Comparison of ENCODE assay signal across 19 cellular contexts in the genomic region with DNA sequence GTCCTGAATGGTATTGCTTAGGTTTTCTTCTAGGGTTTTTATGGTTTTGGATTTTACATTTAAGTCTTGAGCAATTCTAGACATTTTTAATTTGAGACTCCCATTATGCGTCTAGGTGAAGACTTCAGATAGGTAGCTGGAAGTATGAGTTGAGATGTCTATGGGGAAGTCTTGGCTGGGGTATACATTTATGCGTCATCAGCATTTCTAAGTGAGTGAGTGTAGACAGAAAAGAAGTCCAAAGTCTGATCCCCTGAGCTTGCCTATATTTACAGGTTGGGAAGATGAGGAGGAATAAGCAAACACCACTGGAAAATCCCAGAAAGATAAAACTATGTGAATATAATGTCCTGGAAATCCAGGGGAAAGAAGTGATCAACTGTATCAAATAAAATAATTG.
A peak's percentile ranks its signal among the peaks of the same experiment; 100 is the strongest.
DNase-seq lines count a peak whose midpoint lies in the region; ATAC-seq, FAIRE-seq and TF ChIP-seq lines count a peak whose summit lies in the region.
"Had no signal": no experiment of that assay in that cellular context is flagged by ENCODE, and none has a peak within 500 bp of the region (broad histone marks: within the 10 kb centered on the region; RNA-seq: fewer than 3 reads in every experiment).

No MANE protein-coding gene starts in this region.

- no peaks in the 10 kb centered on the region for H3K79me2 ChIP-seq in HepG2 (ENCODE audit: insufficient read depth, low read length)
- no peaks in the 10 kb centered on the region for H3K79me2 ChIP-seq in K562 (ENCODE audit: control insufficient read depth, insufficient read depth, low read length)

- WGBS in HepG2 (ENCODE audit: low lambda C conversion rate), result 57% methylated on average over 2 of the region's 2 CpGs
- 55% methylated on average over 2 of the region's 2 CpGs for WGBS in right lobe of liver (ENCODE audit: insufficient coverage, low coverage, low lambda C conversion rate, missing lambda C conversion rate)
- WGBS in K562 (ENCODE audit: insufficient coverage, low coverage, missing lambda C conversion rate), result 0% methylated on average over 2 of the region's 2 CpGs

- TF ChIP-seq EP300 in HepG2 (IDR thresholded peaks at IDR 0.05; ENCODE audit: low read depth in 2 of 2, low read length in 2 of 2) (no peak), HepG2 (CRISPR knock-in tag; IDR thresholded peaks at IDR 0.05; ENCODE audit: borderline replicate concordance) (no peak), K562 (IDR thresholded peaks at IDR 0.05; ENCODE audit: low read length) (no peak)

- no peak for FAIRE-seq in HepG2 (lab: Jason Lieb, UNC)
- no peak for FAIRE-seq in K562 (lab: Jason Lieb, UNC)
- FAIRE-seq: D721Med had no signal

- in situ Hi-C loops in HepG2 (cut with HindIII; ENCODE audit: extremely low pct_ligation_motif_present, low pct_unique_long_range_greater_than_20kb), result no loop called here
- in situ Hi-C loops in K562 (cut with MboI), result no loop called here

- peaks cover 29% of the 10 kb centered on the region for H3K9me3 Mint-ChIP-seq in mesothelial cell of epicardium
- H3K9me3 Mint-ChIP-seq in type B pancreatic cell, result peaks cover 20% of the 10 kb centered on the region

- H3K4me3 ChIP-seq in HepG2 (replicated peaks in 1 of 3; ENCODE audit: insufficient read depth in 1 of 3, low read depth in 2 of 3, low read length in 3 of 3) (no peak overlapping the region), right lobe of liver (no peak overlapping the region), K562 (no peak overlapping the region)
- H3K4me3 ChIP-seq: BLaER1 treated with 17β-estradiol and CSF1 and Interleukin-3, amounts not matched to agents 10 nM and 100 nM; GM23248; HAP-1 had no signal

- no peak for DNase-seq in HepG2 (ENCODE audit: low spot score)
- no peak for DNase-seq in right lobe of liver
- DNase-seq in K562 (ENCODE audit: extremely low read depth in 1 of 4, low spot score in 3 of 4), result no peak
- DNase-seq in mesothelial cell of epicardium (ENCODE audit: low spot score in 2 of 2, unreplicated experiment in 2 of 2), result no peak
- no peak for DNase-seq in type B pancreatic cell (ENCODE audit: extremely low spot score, unreplicated experiment)
- no peak for DNase-seq in RWPE1 (ENCODE audit: low spot score)
- DNase-seq in NCI-H1048 (lab: John Stamatoyannopoulos, UW), result no peak
- DNase-seq: 8988T; CD8-positive, alpha-beta T cell; COR-L47; GDM1; GM23248; KG1 had no signal

- H4K20me1 ChIP-seq in HepG2 (ENCODE audit: insufficient read depth, low read length) (no peaks in the 10 kb centered on the region), K562 (replicated peaks; ENCODE audit: control insufficient read depth, insufficient read depth, low read length) (no peaks in the 10 kb centered on the region)
- H4K20me1 ChIP-seq: BLaER1 treated with 17β-estradiol and CSF1 and Interleukin-3, amounts not matched to agents 10 nM and 100 nM had no signal

- H3K4me2 ChIP-seq in HepG2 (ENCODE audit: low read depth, low read length), result no peak overlapping the region
- H3K4me2 ChIP-seq in K562 (ENCODE audit: insufficient read depth, low read length), result no peak overlapping the region
- H3K4me2 ChIP-seq: BLaER1 treated with 17β-estradiol and CSF1 and Interleukin-3, amounts not matched to agents 10 nM and 100 nM had no signal

- TF ChIP-seq RAD21 in HepG2 (CRISPR knock-in tag; IDR thresholded peaks at IDR 0.05), result no peak
- TF ChIP-seq RAD21 in K562 (CRISPR knock-in tag; conservative IDR thresholded peaks at IDR 0.05 in 1 of 2, IDR thresholded peaks at IDR 0.05 in 1 of 2), result no peak

- peak overlapping the region; percentile 87 for H3K27ac Mint-ChIP-seq in mesothelial cell of epicardium
- H3K27ac Mint-ChIP-seq in type B pancreatic cell, result peak overlapping the region; percentile 22
- H3K27ac Mint-ChIP-seq: B cell; CD8-positive, alpha-beta T cell; IgD-negative memory B cell had no signal

- peak overlapping the region; percentile 8 for H3K4me3 Mint-ChIP-seq in mesothelial cell of epicardium
- H3K4me3 Mint-ChIP-seq in type B pancreatic cell, result peak overlapping the region; percentile 20
- H3K4me3 Mint-ChIP-seq: B cell; CD8-positive, alpha-beta T cell; IgD-negative memory B cell had no signal

- H2AFZ ChIP-seq in HepG2 (ENCODE audit: low read length), result no peak overlapping the region
- H2AFZ ChIP-seq in K562 (ENCODE audit: low read depth, low read length), result no peak overlapping the region

- CTCF ChIA-PET in HepG2 (lab: Yijun Ruan, JAX; ENCODE audit: low intra/inter-chr PET ratio, low total read pairs) (no interaction called here), K562 (lab: Yijun Ruan, JAX; ENCODE audit: low intra/inter-chr PET ratio) (no interaction called here), RWPE1 (lab: Yijun Ruan, JAX) (no interaction called here)

- H3K27ac ChIP-seq in HepG2 (ENCODE audit: extremely low read length, insufficient read depth, low read length) (no peak overlapping the region), right lobe of liver (no peak overlapping the region), K562 (ENCODE audit: extremely low read depth, low read depth, low read length) (no peak overlapping the region), RWPE1 (no peak overlapping the region)
- H3K27ac ChIP-seq: BLaER1 treated with 17β-estradiol and CSF1 and Interleukin-3, amounts not matched to agents 10 nM and 100 nM; GM23248 had no signal

- ATAC-seq in HepG2 (no peak), right lobe of liver (no peak), K562 (no peak), GM19467 (IDR thresholded peaks at IDR 0.05; ENCODE audit: unreplicated experiment) (no peak)
- ATAC-seq: CD8-positive, alpha-beta T cell had no signal

- H3K4me1 Mint-ChIP-seq in mesothelial cell of epicardium, result peaks cover 48% of the 10 kb centered on the region
- peaks cover 19% of the 10 kb centered on the region for H3K4me1 Mint-ChIP-seq in type B pancreatic cell (ENCODE audit: unreplicated experiment)
- H3K4me1 Mint-ChIP-seq: B cell, IgD-negative memory B cell had no signal

- H3K36me3 ChIP-seq in HepG2 (replicated peaks in 1 of 2; ENCODE audit: control insufficient read depth in 1 of 2, insufficient read depth in 2 of 2, low read length in 2 of 2) (no peaks in the 10 kb centered on the region), right lobe of liver (no peaks in the 10 kb centered on the region), K562 (ENCODE audit: control insufficient read depth, insufficient read depth, low read length) (no peaks in the 10 kb centered on the region)
- H3K36me3 ChIP-seq: BLaER1 treated with 17β-estradiol and CSF1 and Interleukin-3, amounts not matched to agents 10 nM and 100 nM; HAP-1 had no signal

- no peak for TF ChIP-seq POLR2A in HepG2 (IDR thresholded peaks at IDR 0.05; ENCODE audit: insufficient read depth in 1 of 2, low read depth in 2 of 2, low read length in 2 of 2)
- no peak for TF ChIP-seq POLR2A in right lobe of liver (IDR thresholded peaks at IDR 0.05)
- no peak for TF ChIP-seq POLR2A in K562 (conservative IDR thresholded peaks at IDR 0.05)

- H3K27me3 ChIP-seq in HepG2 (ENCODE audit: control insufficient read depth in 1 of 2, insufficient read depth in 2 of 2, low read length in 2 of 2), result no peaks in the 10 kb centered on the region; a peak in 1 of 5 replicates
- H3K27me3 ChIP-seq in right lobe of liver, result peaks cover 0 to 3% of the 10 kb centered on the region in 2 donors
- no peaks in the 10 kb centered on the region for H3K27me3 ChIP-seq in K562 (ENCODE audit: control insufficient read depth in 2 of 2, insufficient read depth in 2 of 2, low read length in 2 of 2)
- H3K27me3 ChIP-seq: BLaER1 treated with 17β-estradiol and CSF1 and Interleukin-3, amounts not matched to agents 10 nM and 100 nM had no signal

- intact Hi-C loops in HepG2 (cut with micrococcal nuclease; ENCODE audit: unreplicated experiment) (no loop called here), right lobe of liver (cut with DNase I) (no loop called here), K562 (cut with micrococcal nuclease) (no loop called here)

- TF ChIP-seq CTCF in HepG2 (CRISPR knock-in tag; IDR thresholded peaks at IDR 0.05), result no peak
- TF ChIP-seq CTCF in right lobe of liver (IDR thresholded peaks at IDR 0.05), result no peak
- no peak for TF ChIP-seq CTCF in K562 (IDR thresholded peaks at IDR 0.05 in 2 of 3, conservative IDR thresholded peaks at IDR 0.05 in 1 of 3; ENCODE audit: insufficient read depth in 2 of 3, low read depth in 1 of 3, low read length in 3 of 3)
- no peak for TF ChIP-seq CTCF in mesothelial cell of epicardium (IDR thresholded peaks at IDR 0.05; ENCODE audit: unreplicated experiment)
- no peak for TF ChIP-seq CTCF in type B pancreatic cell (conservative IDR thresholded peaks at IDR 0.05)
- no peak for TF ChIP-seq CTCF in RWPE1 (conservative IDR thresholded peaks at IDR 0.05; ENCODE audit: low read depth)

- no peaks in the 10 kb centered on the region for H3K9me1 ChIP-seq in K562 (ENCODE audit: control insufficient read depth, insufficient read depth, low read length)

- H3K4me1 ChIP-seq in HepG2 (ENCODE audit: insufficient read depth, low read length) (no peaks in the 10 kb centered on the region), right lobe of liver (no peaks in the 10 kb centered on the region), K562 (replicated peaks in 1 of 2; ENCODE audit: control insufficient read depth in 2 of 2, insufficient read depth in 2 of 2, low read length in 2 of 2) (no peaks in the 10 kb centered on the region)
- H3K4me1 ChIP-seq: HAP-1 had no signal

- H3K27me3 Mint-ChIP-seq in mesothelial cell of epicardium (ENCODE audit: low read depth) (no peaks in the 10 kb centered on the region), type B pancreatic cell (no peaks in the 10 kb centered on the region)
- H3K27me3 Mint-ChIP-seq: B cell, IgD-negative memory B cell had no signal

- H3K36me3 Mint-ChIP-seq in mesothelial cell of epicardium, result peaks cover 20% of the 10 kb centered on the region
- H3K36me3 Mint-ChIP-seq in type B pancreatic cell, result peaks cover 5% of the 10 kb centered on the region
- H3K36me3 Mint-ChIP-seq: CD8-positive, alpha-beta T cell; IgD-negative memory B cell had no signal

- no TSS peak for BruUV-seq in HepG2 (replicated peaks; lab: Mats Ljungman, UMichigan)
- BruUV-seq in K562 (replicated peaks; lab: Mats Ljungman, UMichigan), result no TSS peak

- peaks cover 84% of the 10 kb centered on the region for H3K9me3 ChIP-seq in HepG2 (ENCODE audit: low read length)
- no peaks in the 10 kb centered on the region for H3K9me3 ChIP-seq in right lobe of liver
- no peaks in the 10 kb centered on the region for H3K9me3 ChIP-seq in K562 (replicated peaks; ENCODE audit: control insufficient read depth, insufficient read depth, low read depth, low read length)
- H3K9me3 ChIP-seq: HAP-1 had no signal

- POLR2A ChIA-PET in HepG2 (lab: Yijun Ruan, JAX) (no interaction called here), K562 (lab: Yijun Ruan, JAX) (interaction anchor here (0.7 kb wide), 1 partner anchor 161 kb away, joined by 3 read pairs; no protein-coding TSS in a partner anchor), RWPE1 (lab: Yijun Ruan, JAX; ENCODE audit: low non-redundant PET) (interaction anchor here (0.5 kb wide), 1 partner anchor 14 kb away, joined by 3 read pairs; no protein-coding TSS in a partner anchor)

- no peak overlapping the region for H3K9ac ChIP-seq in HepG2 (ENCODE audit: insufficient read depth, low read depth, low read length)
- H3K9ac ChIP-seq in K562 (ENCODE audit: insufficient read depth in 1 of 2, low read depth in 2 of 2, low read length in 2 of 2), result no peak overlapping the region
- H3K9ac ChIP-seq: BLaER1 treated with 17β-estradiol and CSF1 and Interleukin-3, amounts not matched to agents 10 nM and 100 nM; GM23248 had no signal

TF ChIP-seq in HepG2, 621 proteins besides CTCF, POLR2A, EP300 and RAD21 (continues in another document):
- TF ChIP-seq KLF16 (CRISPR knock-in tag; IDR thresholded peaks at IDR 0.05), result no peak

Comparison
In these comparisons a context has a peak if more than half of its experiments do, and no peak if none do; other contexts are left out.
1. Of the 241 proteins assayed by ChIP-seq in both HepG2 and K562: peak only in HepG2: MAFF; only in K562: none; in both: MAFK; in neither: 239.